In genomic region chr2:11103984-11104793, GRCh38 we compare ENCODE assay signal across 12 cellular contexts. TPM values are rescaled to one million over a fixed set of nuclear protein-coding genes. Genes with fewer than 3 reads are reported as not detected.
DNase-seq lines count a peak whose midpoint lies in the region; ATAC-seq and TF ChIP-seq lines count a peak whose summit lies in the region.
"Had no signal": no experiment of that assay in that cellular context is flagged by ENCODE, and none has a peak within 500 bp of the region (broad histone marks: within the 10 kb centered on the region; RNA-seq: fewer than 3 reads in every experiment).

No MANE protein-coding gene starts in this region.

- no peaks in the 10 kb centered on the region for H3K9me3 ChIP-seq in spleen
- H3K9me3 ChIP-seq: uterus had no signal

- DNase-seq in GM13976 (ENCODE audit: low spot score) (peak; percentile 60), spleen (no peak), kidney glomerular epithelial cell (lab: John Stamatoyannopoulos, UW) (no peak)
- DNase-seq in stimulated activated CD4-positive, alpha-beta T cell treated with anti-CD3 and anti-CD28 coated beads, Interleukin-12 subunit alpha, Interleukin-12 subunit beta, amount 100 ng/mL, for 4 hours, result peak; percentile 28
- DNase-seq: anterior cingulate cortex, mammary epithelial cell, NCI-H1694 treated with DMSO at 0.1 percent for 48 hours, PC-9, uterus had no signal

- H3K27ac ChIP-seq in spleen, result peak overlapping the region in 3 of 8 donors; percentile 52 to 80 (median 59)
- H3K27ac ChIP-seq: PC-9, uterus had no signal

- H3K4me3 ChIP-seq in spleen, result peak overlapping the region in 1 of 8 donors; percentile 21
- H3K4me3 ChIP-seq: PC-9, uterus had no signal

- no peaks in the 10 kb centered on the region for H3K36me3 ChIP-seq in spleen
- H3K36me3 ChIP-seq: uterus had no signal

- no peak for TF ChIP-seq CTCF in GM13976 (IDR thresholded peaks at IDR 0.05; ENCODE audit: borderline replicate concordance, control extremely low read depth, extremely low read depth, insufficient read depth, missing control alignments)
- TF ChIP-seq CTCF in spleen (IDR thresholded peaks at IDR 0.05 in 8 of 11, conservative IDR thresholded peaks at IDR 0.05 in 3 of 11), result no peak

- in situ Hi-C loops in GM13976 (cut with MboI; ENCODE audit: low sequenced_read_pairs, unreplicated experiment), result no loop called here

- ATAC-seq in GM21529 (IDR thresholded peaks at IDR 0.05; ENCODE audit: unreplicated experiment) (peak; percentile 65), HG02759 (IDR thresholded peaks at IDR 0.05; ENCODE audit: unreplicated experiment) (no peak)
- peak; percentile 77 for ATAC-seq in activated T-helper 17 cell treated with anti-CD3 and anti-CD28 coated beads, Interleukin-2, amount 50 U/mL, for 72 hours (replicated peaks)

- no peaks in the 10 kb centered on the region for H3K36me3 Mint-ChIP-seq in activated T-helper 17 cell treated with anti-CD3 and anti-CD28 coated beads, Interleukin-2, amount 50 U/mL, for 72 hours (ENCODE audit: low read depth)

- H3K4me1 Mint-ChIP-seq in activated T-helper 17 cell treated with anti-CD3 and anti-CD28 coated beads, Interleukin-2, amount 50 U/mL, for 72 hours, result peaks cover 17% of the 10 kb centered on the region

- H3K9me3 Mint-ChIP-seq in activated T-helper 17 cell treated with anti-CD3 and anti-CD28 coated beads, Interleukin-2, amount 50 U/mL, for 72 hours, result no peaks in the 10 kb centered on the region

- peaks cover 0 to 12% (median 0%) of the 10 kb centered on the region in 7 donors for H3K27me3 ChIP-seq in spleen (replicated peaks in 1 of 7)
- H3K27me3 ChIP-seq: uterus had no signal

- H3K4me1 ChIP-seq in spleen, result peaks cover 0 to 13% (median 0%) of the 10 kb centered on the region in 6 donors
- H3K4me1 ChIP-seq: uterus had no signal

- peak overlapping the region; percentile 21 for H3K4me3 Mint-ChIP-seq in activated T-helper 17 cell treated with anti-CD3 and anti-CD28 coated beads, Interleukin-2, amount 50 U/mL, for 72 hours

- H3K27ac Mint-ChIP-seq in activated T-helper 17 cell treated with anti-CD3 and anti-CD28 coated beads, Interleukin-2, amount 50 U/mL, for 72 hours, result no peak overlapping the region

- intact Hi-C loops in spleen (cut with DNase I; ENCODE audit: low total_unique reads), result no loop called here

- TF ChIP-seq POLR2A in spleen (IDR thresholded peaks at IDR 0.05), result no peak

- WGBS in spleen, 5 donors, result 71 to 86% (median 81%) methylated on average over 18 of the region's 18 CpGs

- no peaks in the 10 kb centered on the region for H3K27me3 Mint-ChIP-seq in activated T-helper 17 cell treated with anti-CD3 and anti-CD28 coated beads, Interleukin-2, amount 50 U/mL, for 72 hours

RNA-seq across cellular contexts. Expression of gene SLC66A3, which starts 51.1 kb away (rescaled TPM):
- 10 to 100 TPM in 1 of 2 donors, 1 to 10 TPM in 1; 8.4 to 11.9 TPM for total RNA-seq in activated T-helper 17 cell treated with anti-CD3 and anti-CD28 coated beads, Interleukin-2, amount 50 U/mL, for 72 hours
- total RNA-seq in spleen, result 10 to 100 TPM; 28.0 to 82.1 (median 53.8) TPM
- 10 to 100 TPM; 16.8 to 26.8 (median 19.4) TPM for polyA plus RNA-seq in spleen

Comparison
In these comparisons a context has a peak if more than half of its experiments do, and no peak if none do; other contexts are left out.
1. DNase-seq: peak in GM13976 (single experiment) and stimulated activated CD4-positive, alpha-beta T cell treated with anti-CD3 and anti-CD28 coated beads, Interleukin-12 subunit alpha, Interleukin-12 subunit beta, amount 100 ng/mL, for 4 hours (single experiment); none in spleen (single experiment) and kidney glomerular epithelial cell (single experiment).